17 cellular contexts compared by ENCODE assay signal in the genomic region with DNA sequence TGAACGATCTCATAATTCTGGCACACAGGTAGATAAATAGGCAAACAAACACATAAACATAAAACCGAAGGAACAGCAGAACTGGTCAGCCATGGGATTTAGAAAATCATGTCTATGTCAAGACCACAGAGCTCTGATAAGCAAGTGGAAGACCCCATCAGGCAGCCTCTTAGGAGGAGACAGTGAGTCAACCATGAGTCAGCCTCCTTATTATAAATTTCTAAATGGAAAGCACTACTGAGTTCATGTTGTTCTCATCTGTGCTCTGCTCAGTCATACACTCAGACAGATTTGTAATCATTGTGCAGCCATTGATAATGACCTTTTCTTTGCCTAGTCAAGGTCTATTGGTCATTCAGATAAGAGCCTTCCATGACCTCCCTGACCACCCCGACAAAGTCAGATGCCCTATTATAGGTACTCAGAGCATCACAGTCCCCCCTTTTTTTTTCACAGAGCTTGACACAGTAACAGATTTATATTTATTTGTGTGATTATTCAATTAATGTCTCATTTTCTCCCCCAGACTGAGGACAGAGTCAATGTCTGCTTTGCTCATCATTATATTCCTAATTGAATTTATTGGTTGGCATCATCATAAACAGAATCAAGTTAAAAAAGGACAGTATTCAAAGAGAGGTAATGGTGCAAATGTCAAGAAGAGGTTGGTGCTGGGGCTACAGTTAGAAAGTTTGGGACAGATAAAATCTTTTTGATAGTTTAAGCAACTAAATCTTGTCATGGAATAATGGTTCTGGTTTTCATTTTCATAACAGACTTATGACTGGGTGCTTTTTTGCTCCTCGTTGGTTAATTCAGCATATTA.
DNase-seq lines count a peak whose midpoint lies in the region; ATAC-seq and TF ChIP-seq lines count a peak whose summit lies in the region.
"Had no signal": no experiment of that assay in that cellular context is flagged by ENCODE, and none has a peak within 500 bp of the region (broad histone marks: within the 10 kb centered on the region; RNA-seq: fewer than 3 reads in every experiment).

No MANE protein-coding gene starts in this region.

- ATAC-seq in GM18907 (IDR thresholded peaks at IDR 0.05; ENCODE audit: unreplicated experiment), result no peak
- ATAC-seq: T-cell, WTC11 had no signal

- in situ Hi-C loops in astrocyte of the spinal cord (cut with HindIII; ENCODE audit: low sequenced_read_pairs), result no loop called here

- H3K27me3 ChIP-seq in tibial nerve (no peaks in the 10 kb centered on the region), stomach (no peaks in the 10 kb centered on the region)
- H3K27me3 ChIP-seq: testis had no signal

- H3K4me3 ChIP-seq in astrocyte of the spinal cord (ENCODE audit: low read depth, low read length) (no peak overlapping the region), tibial nerve (no peak overlapping the region), stomach (no peak overlapping the region)
- H3K4me3 ChIP-seq: PC-9, testis had no signal

- H3K4me1 ChIP-seq in tibial nerve, result peaks cover 0 to 14% (median 0%) of the 10 kb centered on the region in 4 donors
- H3K4me1 ChIP-seq in stomach, result peaks cover 0 to 10% (median 0%) of the 10 kb centered on the region in 4 donors
- H3K4me1 ChIP-seq: testis had no signal

- WGBS in tibial nerve, 2 donors, result 73 to 75% methylated on average over 4 of the region's 4 CpGs
- WGBS in stomach, 5 donors, result 54 to 77% (median 73%) methylated on average over 4 of the region's 4 CpGs

- intact Hi-C loops in stomach (cut with DNase I; ENCODE audit: low total_unique reads), result no loop called here

- no peaks in the 10 kb centered on the region for H3K9me3 ChIP-seq in tibial nerve
- H3K9me3 ChIP-seq in stomach, result no peaks in the 10 kb centered on the region
- H3K9me3 ChIP-seq: testis had no signal

- peak; percentile 84 for DNase-seq in A172 (ENCODE audit: low spot score)
- peak; percentile 74 for DNase-seq in HT1080 (ENCODE audit: low read depth)
- DNase-seq in astrocyte of the spinal cord (ENCODE audit: low read depth, low spot score), result peak; percentile 70
- DNase-seq in left kidney (ENCODE audit: low read depth, low spot score), result peak; percentile 3
- no peak for DNase-seq in tibial nerve (ENCODE audit: low spot score in 2 of 2)
- DNase-seq in stomach, result no peak
- DNase-seq in DMS 273 (lab: John Stamatoyannopoulos, UW; ENCODE audit: unreplicated experiment), result no peak
- DNase-seq: activated CD8-positive, alpha-beta memory T cell treated with anti-CD3 and anti-CD28 coated beads for 24 hours; effector CD8-positive, alpha-beta T cell; islet precursor cell; NCI-H146; NCI-H510A treated with DMSO at 0.1 percent for 48 hours; PC-9; T-cell; testis had no signal

- no peak for TF ChIP-seq EP300 in tibial nerve (IDR thresholded peaks at IDR 0.05)
- no peak for TF ChIP-seq EP300 in stomach (IDR thresholded peaks at IDR 0.05)

- H3K36me3 ChIP-seq in tibial nerve, result no peaks in the 10 kb centered on the region
- no peaks in the 10 kb centered on the region for H3K36me3 ChIP-seq in stomach

- no peak for TF ChIP-seq POLR2A in tibial nerve (IDR thresholded peaks at IDR 0.05)
- no peak for TF ChIP-seq POLR2A in stomach (IDR thresholded peaks at IDR 0.05)

- H3K27ac ChIP-seq in tibial nerve (no peak overlapping the region), stomach (peak overlapping the region in 1 of 5 donors; percentile 39)
- H3K27ac ChIP-seq: PC-9, testis had no signal

- TF ChIP-seq CTCF in astrocyte of the spinal cord (IDR thresholded peaks at IDR 0.05; ENCODE audit: low read depth, low read length), result no peak
- no peak for TF ChIP-seq CTCF in tibial nerve (IDR thresholded peaks at IDR 0.05)
- no peak for TF ChIP-seq CTCF in stomach (IDR thresholded peaks at IDR 0.05)

Comparison
In these comparisons a context has a peak if more than half of its experiments do, and no peak if none do; other contexts are left out.
1. DNase-seq: peak in A172 (single experiment), HT1080 (single experiment), astrocyte of the spinal cord (single experiment) and left kidney (single experiment); none in tibial nerve (0 of 2), stomach (single experiment) and DMS 273 (single experiment).